In genomic region chr6:45903959-45904358, GRCh38 we compare ENCODE assay signal across 8 cellular contexts.
"Had no signal": no experiment of that assay in that cellular context is flagged by ENCODE, and none has a peak within 500 bp of the region (broad histone marks: within the 10 kb centered on the region; RNA-seq: fewer than 3 reads in every experiment).

No MANE protein-coding gene starts in this region.

- ATAC-seq: GM12878 had no signal

- H3K4me3 ChIP-seq: GM12878 had no signal

- FAIRE-seq: G401.6, GM12878, GM12891, GM12892, GM18507, GM19239 had no signal

- DNase-seq: GDM1, GF-D8 had no signal
